35 cellular contexts compared by ENCODE assay signal in the genomic region with DNA sequence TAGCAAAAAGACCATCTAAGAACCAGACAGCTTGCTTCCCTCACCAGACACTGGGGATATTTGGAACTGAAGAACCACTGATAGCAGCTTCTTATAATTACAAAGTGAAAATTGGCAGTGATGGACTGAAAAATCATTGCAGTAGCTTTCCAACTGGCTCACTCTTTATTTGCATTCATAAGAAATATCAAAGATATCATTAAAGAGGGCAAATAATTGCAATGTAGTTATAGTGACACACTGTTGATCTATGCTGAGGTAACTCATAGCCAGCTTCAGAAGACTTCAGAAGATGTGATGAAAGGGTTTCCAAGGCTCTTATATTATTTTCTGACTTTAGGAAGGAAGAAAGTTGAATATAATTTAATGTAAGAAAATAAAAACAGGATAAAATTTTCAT. TPM values are rescaled to one million over a fixed set of nuclear protein-coding genes. Genes with fewer than 3 reads are reported as not detected.
"Had no signal": no experiment of that assay in that cellular context is flagged by ENCODE, and none has a peak within 500 bp of the region (broad histone marks: within the 10 kb centered on the region; RNA-seq: fewer than 3 reads in every experiment).

No MANE protein-coding gene starts in this region.

- FAIRE-seq: astrocyte, bronchial epithelial cell had no signal

- H3K9me3 Mint-ChIP-seq: activated B cell treated with CpG ODN at 0.5 μM for 24 hours; activated CD4-positive, alpha-beta memory T cell treated with anti-CD3 and anti-CD28 coated beads for 36 hours; activated naive CD4-positive, alpha-beta T cell treated with anti-CD3 and anti-CD28 coated beads for 36 hours; activated T-cell treated with anti-CD3 and anti-CD28 coated beads, Interleukin-2, amount 50 U/mL, for 4 hours; activated T-helper 1 cell treated with anti-CD3 and anti-CD28 coated beads, Interleukin-12 subunit alpha, Interleukin-12 subunit beta, Interleukin-2, Interleukin-4 antibody, amounts not matched to agents 30 ng/mL and 10 ng/mL and 1 ng/mL, durations not matched to agents 14 hours and 24 hours and 36 hours; T-helper 1 cell treated with Interleukin-12 subunit alpha and Interleukin-12 subunit beta and Interleukin-4 antibody, amounts not matched to agents 30 μg/mL and 1 μg/mL, for 36 hours; T-helper 2 cell treated with Interferon-gamma antibody and Interleukin-4, amounts not matched to agents 5 μg/mL and 100 μg/mL, for 36 hours had no signal

- H3K4me1 ChIP-seq: adrenal gland had no signal

- H3K9me3 ChIP-seq: adrenal gland, body of pancreas, SJCRH30 had no signal

- H3K36me3 ChIP-seq: adrenal gland, SJCRH30 had no signal

- H3K27me3 ChIP-seq: body of pancreas, SJCRH30 had no signal

- H3K36me3 Mint-ChIP-seq: activated CD4-positive, alpha-beta memory T cell treated with anti-CD3 and anti-CD28 coated beads for 36 hours; activated naive CD4-positive, alpha-beta T cell treated with anti-CD3 and anti-CD28 coated beads, Interleukin-2, amount 50 U/mL, for 72 hours had no signal

- H3K27ac ChIP-seq: adrenal gland, body of pancreas, SJCRH30, SK-N-MC had no signal

- H3K4me3 Mint-ChIP-seq: activated B cell treated with CpG ODN at 0.5 μM for 24 hours; activated CD4-positive, alpha-beta memory T cell treated with anti-CD3 and anti-CD28 coated beads for 36 hours; activated naive CD4-positive, alpha-beta T cell treated with anti-CD3 and anti-CD28 coated beads for 36 hours; activated T-cell treated with anti-CD3 and anti-CD28 coated beads, Interleukin-2, amount 50 U/mL, for 4 hours; activated T-helper 1 cell treated with anti-CD3 and anti-CD28 coated beads, Interleukin-12 subunit alpha, Interleukin-12 subunit beta, Interleukin-2, Interleukin-4 antibody, amounts not matched to agents 30 ng/mL and 10 ng/mL and 1 ng/mL, durations not matched to agents 14 hours and 24 hours and 36 hours; T-helper 1 cell treated with Interleukin-12 subunit alpha and Interleukin-12 subunit beta and Interleukin-4 antibody, amounts not matched to agents 30 μg/mL and 1 μg/mL, for 36 hours; T-helper 2 cell treated with Interferon-gamma antibody and Interleukin-4, amounts not matched to agents 5 μg/mL and 100 μg/mL, for 36 hours had no signal

- DNase-seq: activated B cell treated with CpG ODN at 0.5 μM for 24 hours; activated CD4-positive, alpha-beta memory T cell treated with anti-CD3 and anti-CD28 coated beads for 36 hours; activated CD4-positive, alpha-beta T cell treated with anti-CD3 and anti-CD28 coated beads for 4 hours; activated CD4-positive, alpha-beta T cell treated with anti-CD3 and anti-CD28 coated beads, Interleukin-2, amount 50 U/mL, for 1 hour; activated CD4-positive, CD25-positive, alpha-beta regulatory T cell treated with anti-CD3 and anti-CD28 coated beads, Interleukin-2, amount 50 U/mL, for 72 hours; activated CD8-positive, alpha-beta memory T cell treated with anti-CD3 and anti-CD28 coated beads, Interleukin-2, amount 50 U/mL, for 4 hours; activated gamma-delta T cell treated with Interleukin-2 at 50 U/mL for 16 hours; activated naive CD4-positive, alpha-beta T cell treated with anti-CD3 and anti-CD28 coated beads for 36 hours; activated T-cell treated with anti-CD3 and anti-CD28 coated beads for 4 hours; activated T-cell treated with anti-CD3 and anti-CD28 coated beads, Interleukin-2, amount 50 U/mL, for 4 hours; adrenal gland; body of pancreas; central memory CD4-positive, alpha-beta T cell; Kasumi-1; KG1; MM.1S; MV-4-11; NCI-H1092; NCI-H1436 treated with DMSO at 0.1 percent for 48 hours; NCI-H1694 treated with DMSO at 0.1 percent for 48 hours; NCI-H2029; NCI-H345; NCI-H524 treated with DMSO at 0.1 percent for 48 hours; NK-92 treated with Interleukin-12 subunit alpha and Interleukin-12 subunit beta, amount 100 ng/mL, for 24 hours; OCI-M1; SHP77; SJCRH30 had no signal

- H3K4me3 ChIP-seq: adrenal gland, body of pancreas, SJCRH30, SK-N-MC had no signal

- H3K27ac Mint-ChIP-seq: activated B cell treated with CpG ODN at 0.5 μM for 24 hours; activated CD4-positive, alpha-beta memory T cell treated with anti-CD3 and anti-CD28 coated beads for 36 hours; activated naive CD4-positive, alpha-beta T cell treated with anti-CD3 and anti-CD28 coated beads for 36 hours; activated naive CD4-positive, alpha-beta T cell treated with anti-CD3 and anti-CD28 coated beads, Interleukin-2, amount 50 U/mL, for 72 hours; activated T-helper 1 cell treated with anti-CD3 and anti-CD28 coated beads, Interleukin-12 subunit alpha, Interleukin-12 subunit beta, Interleukin-2, Interleukin-4 antibody, amounts not matched to agents 30 ng/mL and 10 ng/mL and 1 ng/mL, durations not matched to agents 14 hours and 24 hours and 36 hours; T-helper 1 cell treated with Interleukin-12 subunit alpha and Interleukin-12 subunit beta and Interleukin-4 antibody, amounts not matched to agents 30 μg/mL and 1 μg/mL, for 36 hours; T-helper 2 cell treated with Interferon-gamma antibody and Interleukin-4, amounts not matched to agents 5 μg/mL and 100 μg/mL, for 36 hours had no signal

- ATAC-seq: activated naive CD4-positive, alpha-beta T cell treated with anti-CD3 and anti-CD28 coated beads, Interleukin-2, amount 50 U/mL, for 72 hours; activated T-cell treated with anti-CD3 and anti-CD28 coated beads, Interleukin-2, amount 50 U/mL, for 4 hours; body of pancreas; Panc1 had no signal

RNA-seq across cellular contexts. Expression of a gene that starts 5.8 kb away (rescaled TPM):
- total RNA-seq: activated CD4-positive, alpha-beta memory T cell treated with anti-CD3 and anti-CD28 coated beads for 36 hours; activated naive CD4-positive, alpha-beta T cell treated with anti-CD3 and anti-CD28 coated beads for 36 hours; activated naive CD4-positive, alpha-beta T cell treated with anti-CD3 and anti-CD28 coated beads, Interleukin-2, amount 50 U/mL, for 72 hours; activated T-cell treated with anti-CD3 and anti-CD28 coated beads, Interleukin-2, amount 50 U/mL, for 4 hours; activated T-helper 1 cell treated with anti-CD3 and anti-CD28 coated beads, Interleukin-12 subunit alpha, Interleukin-12 subunit beta, Interleukin-2, Interleukin-4 antibody, amounts not matched to agents 30 ng/mL and 10 ng/mL and 1 ng/mL, durations not matched to agents 14 hours and 24 hours and 36 hours had no signal
